In genomic region chr11:117230286-117230961, GRCh38 we compare ENCODE assay signal across 1 cellular context.
TF ChIP-seq lines count a peak whose summit lies in the region.

No MANE protein-coding gene starts in this region.

TF ChIP-seq in IMR-90, 13 proteins besides CTCF, POLR2A, EP300 and RAD21:
- TF ChIP-seq MXI1 (IDR thresholded peaks at IDR 0.05; ENCODE audit: borderline replicate concordance, low read depth, low read length) (no peak), MAZ (IDR thresholded peaks at IDR 0.05; ENCODE audit: borderline replicate concordance, low read depth, low read length) (no peak), RFX5 (IDR thresholded peaks at IDR 0.05; ENCODE audit: low read depth, low read length) (no peak), ELK1 (IDR thresholded peaks at IDR 0.05; ENCODE audit: borderline replicate concordance, low read depth, low read length) (no peak), MAFK (IDR thresholded peaks at IDR 0.05; ENCODE audit: low read depth, low read length) (peak; percentile 49), CEBPB (IDR thresholded peaks at IDR 0.05; ENCODE audit: low read depth, low read length) (no peak), RCOR1 (IDR thresholded peaks at IDR 0.05; ENCODE audit: insufficient replicate concordance, low read length) (no peak), SMC3 (IDR thresholded peaks at IDR 0.05; ENCODE audit: low read depth, low read length) (no peak)
